In genomic region chr3:181703701-181704420, GRCh38 we compare ENCODE assay signal across 20 cellular contexts. TPM values are rescaled to one million over a fixed set of nuclear protein-coding genes. Genes with fewer than 3 reads are reported as not detected.
DNase-seq lines count a peak whose midpoint lies in the region; ATAC-seq and TF ChIP-seq lines count a peak whose summit lies in the region.
"Had no signal": no experiment of that assay in that cellular context is flagged by ENCODE, and none has a peak within 500 bp of the region (broad histone marks: within the 10 kb centered on the region; RNA-seq: fewer than 3 reads in every experiment).

No MANE protein-coding gene starts in this region.

- dilution Hi-C loops in mammary epithelial cell (cut with HindIII; ENCODE audit: low sequenced_read_pairs): no loop called here

- no peak overlapping the region for H3K4me3 Mint-ChIP-seq in MCF 10A (ENCODE audit: unreplicated experiment)

- H3K36me3 ChIP-seq in mammary epithelial cell (ENCODE audit: insufficient read depth, low read length) (no peaks in the 10 kb centered on the region), upper lobe of right lung (no peaks in the 10 kb centered on the region)
- H3K36me3 ChIP-seq: BLaER1 treated with 17β-estradiol and CSF1 and Interleukin-3, amounts not matched to agents 10 nM and 100 nM; heart right ventricle; thoracic aorta had no signal

- peak overlapping the region; percentile 45 for H3K4me2 ChIP-seq in mammary epithelial cell (ENCODE audit: insufficient read depth, low read depth, low read length)

- H3K4me1 Mint-ChIP-seq in MCF 10A (ENCODE audit: insufficient read depth, unreplicated experiment): peaks cover 16% of the 10 kb centered on the region

- TF ChIP-seq CTCF in mammary epithelial cell (conservative IDR thresholded peaks at IDR 0.05 in 1 of 2, IDR thresholded peaks at IDR 0.05 in 1 of 2; ENCODE audit: extremely low read depth in 1 of 2, insufficient read depth in 1 of 2, low read depth in 1 of 2, low read length in 2 of 2) (no peak), MCF 10A (IDR thresholded peaks at IDR 0.05; ENCODE audit: unreplicated experiment) (no peak), dorsolateral prefrontal cortex (IDR thresholded peaks at IDR 0.05 in 54 of 56, conservative IDR thresholded peaks at IDR 0.05 in 2 of 56; ENCODE audit: low read depth in 1 of 56, partially characterized antibody in 56 of 56) (peak in 1 of 56 donors; percentile 11), upper lobe of right lung (IDR thresholded peaks at IDR 0.05) (no peak)

- in situ Hi-C loops in mammary epithelial cell (cut with MboI; ENCODE audit: low sequenced_read_pairs in 2 of 2): loop anchor here (10.0 to 25.0 kb wide), 5 partner anchors 379 to 981 kb away; no protein-coding TSS in a partner anchor

- H2AFZ ChIP-seq in mammary epithelial cell (ENCODE audit: low read depth, low read length): no peak overlapping the region

- ATAC-seq in GM18868 (IDR thresholded peaks at IDR 0.05; ENCODE audit: unreplicated experiment) (no peak), upper lobe of right lung (no peak)
- ATAC-seq: heart right ventricle had no signal

- no peak overlapping the region for H3K9ac ChIP-seq in mammary epithelial cell (ENCODE audit: insufficient read depth, low read length)
- H3K9ac ChIP-seq: BLaER1 treated with 17β-estradiol and CSF1 and Interleukin-3, amounts not matched to agents 10 nM and 100 nM had no signal

- CTCF ChIA-PET in mammary epithelial cell (lab: Charles Lee; ENCODE audit: low non-redundant PET): no interaction called here
- CTCF ChIA-PET in MCF 10A (lab: Yijun Ruan, JAX): interaction anchor here (0.6 to 3.7 kb wide), 5 partner anchors 377 to 915 kb away, joined by 3 to 19 read pairs (median 4); no protein-coding TSS in a partner anchor

- POLR2A ChIA-PET in MCF 10A (lab: Yijun Ruan, JAX): no interaction called here

- no peaks in the 10 kb centered on the region for H3K27me3 Mint-ChIP-seq in MCF 10A (ENCODE audit: insufficient read depth, unreplicated experiment)

- H3K4me3 ChIP-seq in mammary epithelial cell (replicated peaks in 1 of 3; ENCODE audit: insufficient read depth in 1 of 3, low read depth in 2 of 3, low read length in 3 of 3) (no peak overlapping the region), dorsolateral prefrontal cortex (peak overlapping the region; percentile 31 to 93 (median 66)), upper lobe of right lung (no peak overlapping the region)
- H3K4me3 ChIP-seq: heart right ventricle, thoracic aorta had no signal

- H4K20me1 ChIP-seq in mammary epithelial cell (ENCODE audit: insufficient read depth, low read length): no peaks in the 10 kb centered on the region

- DNase-seq in mammary epithelial cell: no peak
- no peak for DNase-seq in MCF 10A (ENCODE audit: unreplicated experiment)
- DNase-seq in dorsolateral prefrontal cortex: peak in 8 of 10 donors; percentile 54 to 79 (median 68)
- peak in 41 of 49 donors; percentile 28 to 81 (median 66) for DNase-seq in substantia nigra (lab: John Stamatoyannopoulos, UW)
- no peak for DNase-seq in NCI-H1417 treated with DMSO at 0.1 percent for 48 hours (lab: John Stamatoyannopoulos, UW)
- DNase-seq in upper lobe of right lung: no peak
- DNase-seq: activated CD4-positive, alpha-beta T cell treated with anti-CD3 and anti-CD28 coated beads for 4 hours; effector CD4-positive, alpha-beta T cell; heart right ventricle; KBM-7; midbrain; MV-4-11; NCI-H2081 treated with DMSO at 0.1 percent for 48 hours; NCI-H524 had no signal

- H3K27me3 ChIP-seq in mammary epithelial cell (ENCODE audit: insufficient read depth, low read length) (peaks cover 46% of the 10 kb centered on the region), dorsolateral prefrontal cortex (peaks cover 0 to 91% (median 52%) of the 10 kb centered on the region in 45 donors), layer of hippocampus (ENCODE audit: control insufficient read depth, insufficient read depth, low read length) (peaks cover 16% of the 10 kb centered on the region), upper lobe of right lung (peaks cover 96% of the 10 kb centered on the region)

- H3K9me3 ChIP-seq in mammary epithelial cell (replicated peaks; ENCODE audit: insufficient read depth, low read length) (no peaks in the 10 kb centered on the region), upper lobe of right lung (no peaks in the 10 kb centered on the region)
- H3K9me3 ChIP-seq: heart right ventricle, thoracic aorta had no signal

- H3K9me3 Mint-ChIP-seq in MCF 10A (ENCODE audit: unreplicated experiment): no peaks in the 10 kb centered on the region

- BruUV-seq in mammary epithelial cell (replicated peaks; lab: Mats Ljungman, UMichigan): no TSS peak
- BruUV-seq in MCF 10A (replicated peaks; lab: Mats Ljungman, UMichigan): no TSS peak

- H3K27ac ChIP-seq in mammary epithelial cell (ENCODE audit: insufficient read depth, low read depth, low read length) (no peak overlapping the region), dorsolateral prefrontal cortex (peak overlapping the region; percentile 71 to 100 (median 94)), layer of hippocampus (ENCODE audit: low read depth, low read length) (peak overlapping the region; percentile 86), substantia nigra (ENCODE audit: low read depth, low read length, poor library complexity, severe bottlenecking) (peak overlapping the region; percentile 99), upper lobe of right lung (no peak overlapping the region)
- H3K27ac ChIP-seq: BLaER1 treated with 17β-estradiol and CSF1 and Interleukin-3, amounts not matched to agents 10 nM and 100 nM; heart right ventricle; HL-60; thoracic aorta had no signal

- H3K79me2 ChIP-seq in mammary epithelial cell (ENCODE audit: insufficient read depth, low read length): no peaks in the 10 kb centered on the region

- H3K27ac Mint-ChIP-seq in MCF 10A (ENCODE audit: low read depth, unreplicated experiment): no peak overlapping the region

- intact Hi-C loops in mammary epithelial cell (cut with micrococcal nuclease) (loop anchor here (5.0 kb wide), 1 partner anchor 82 kb away; no protein-coding TSS in a partner anchor), MCF 10A (cut with micrococcal nuclease) (no loop called here), dorsolateral prefrontal cortex (cut with DNase I) (loop anchor here (2.0 to 5.0 kb wide), 5 partner anchors 122 to 427 kb away; no protein-coding TSS in a partner anchor), upper lobe of right lung (cut with DNase I) (loop anchor here (10.0 kb wide), 1 partner anchor 981 kb away; no protein-coding TSS in a partner anchor)

- H3K4me1 ChIP-seq in mammary epithelial cell (ENCODE audit: insufficient read depth, low read length) (peaks cover 17% of the 10 kb centered on the region), upper lobe of right lung (peaks cover 6% of the 10 kb centered on the region)

- WGBS in mammary epithelial cell (ENCODE audit: low coverage, missing lambda C conversion rate): 20% methylated on average over 7 of the region's 42 CpGs

- no peaks in the 10 kb centered on the region for H3K36me3 Mint-ChIP-seq in MCF 10A (ENCODE audit: insufficient read depth, unreplicated experiment)

RNA-seq across cellular contexts. Expression of gene SOX2, which starts 7.9 kb away (rescaled TPM):
- not detected for total RNA-seq in mammary epithelial cell
- not detected for polyA plus RNA-seq in mammary epithelial cell
- not detected for polyA minus RNA-seq in mammary epithelial cell
- total RNA-seq in MCF 10A (2022): not detected in 2 replicates
- total RNA-seq in dorsolateral prefrontal cortex: 100 to 1,000 TPM in 10 of 120 experiments, 10 to 100 TPM in 110; 34.2 to 159 (median 72.8) TPM
- total RNA-seq in upper lobe of right lung: 0.20 TPM
- total RNA-seq: cardiac septum had no signal

Comparison
In these comparisons a context has a peak if more than half of its experiments do, and no peak if none do; other contexts are left out.
1. DNase-seq: peak in dorsolateral prefrontal cortex (8 of 10) and substantia nigra (41 of 49); none in mammary epithelial cell (single experiment), MCF 10A (single experiment), NCI-H1417 treated with DMSO at 0.1 percent for 48 hours (single experiment) and upper lobe of right lung (single experiment).
2. H3K27ac ChIP-seq: peak in dorsolateral prefrontal cortex (59 of 59), layer of hippocampus (single experiment) and substantia nigra (single experiment); none in mammary epithelial cell (single experiment) and upper lobe of right lung (single experiment).
3. H3K4me3 ChIP-seq: peak in dorsolateral prefrontal cortex (59 of 59); none in mammary epithelial cell (0 of 3) and upper lobe of right lung (single experiment).
4. RNA of gene SOX2, which starts 7.9 kb away (total RNA-seq): 34.2 to 159 TPM in dorsolateral prefrontal cortex; 0.20 TPM in upper lobe of right lung (single experiment), not detected in MCF 10A and not detected in mammary epithelial cell; every median in the first group is over 10 times any median in the second.